21 cellular contexts compared by ENCODE assay signal in the genomic region with DNA sequence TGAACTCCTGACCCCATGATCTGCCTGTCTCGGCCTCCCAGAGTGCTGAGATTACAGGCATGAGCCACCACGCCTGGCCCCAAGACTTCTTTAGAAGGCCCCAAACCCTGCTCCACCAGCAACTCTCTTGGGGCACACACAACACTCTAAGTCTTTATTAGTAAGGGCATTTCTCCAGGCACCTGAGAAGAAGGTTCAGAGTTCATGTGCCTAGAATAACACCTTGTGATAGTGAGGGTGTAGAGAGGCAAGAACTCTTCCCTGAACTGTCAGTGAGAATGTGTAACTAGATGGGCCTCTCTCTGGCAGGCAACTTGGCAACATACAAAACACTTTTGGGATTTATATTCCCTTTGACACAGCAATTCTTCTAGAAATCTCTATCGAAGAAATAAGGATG. TPM values are rescaled to one million over a fixed set of nuclear protein-coding genes. Genes with fewer than 3 reads are reported as not detected.
A peak's percentile ranks its signal among the peaks of the same experiment; 100 is the strongest.
DNase-seq lines count a peak whose midpoint lies in the region; ATAC-seq and TF ChIP-seq lines count a peak whose summit lies in the region.
"Had no signal": no experiment of that assay in that cellular context is flagged by ENCODE, and none has a peak within 500 bp of the region (broad histone marks: within the 10 kb centered on the region; RNA-seq: fewer than 3 reads in every experiment).

No MANE protein-coding gene starts in this region.

- TF ChIP-seq RAD21 in HCT116 (IDR thresholded peaks at IDR 0.05; ENCODE audit: low read depth) = no peak

- H2BK15ac ChIP-seq in neuronal stem cell (ENCODE audit: low read length) = no peak overlapping the region

- no peak overlapping the region for H3K14ac ChIP-seq in neuronal stem cell (ENCODE audit: low read length)

- DNase-seq in HCT116 (ENCODE audit: low read depth, low spot score) (no peak), fibroblast of peridontal ligament (ENCODE audit: extremely low read depth) (peak; percentile 14), mucosa of descending colon (no peak), sigmoid colon (peak; percentile 51), NCI-H1048 (lab: John Stamatoyannopoulos, UW) (no peak), NCI-H2196 treated with DMSO at 0.1 percent for 48 hours (lab: John Stamatoyannopoulos, UW; ENCODE audit: unreplicated experiment) (no peak), COR-L47 (lab: John Stamatoyannopoulos, UW) (no peak), neuronal stem cell (ENCODE audit: low spot score) (no peak)
- DNase-seq: CD4-positive, CD25-positive, alpha-beta regulatory T cell; CD8-positive, alpha-beta T cell; DMS 273 treated with DMSO at 0.1 percent for 48 hours; DMS79; EL; GF-D8; H9; HFFc6 had no signal

- H3K18ac ChIP-seq in neuronal stem cell (ENCODE audit: low read length) = no peak overlapping the region

- no peaks in the 10 kb centered on the region for H3K36me3 ChIP-seq in HCT116 (ENCODE audit: control insufficient read depth in 1 of 2, insufficient read depth in 2 of 2, low read length in 2 of 2)
- no peaks in the 10 kb centered on the region for H3K36me3 ChIP-seq in mucosa of descending colon (ENCODE audit: low read depth)
- H3K36me3 ChIP-seq in sigmoid colon = no peaks in the 10 kb centered on the region
- H3K36me3 ChIP-seq in neuronal stem cell (replicated peaks in 1 of 2; ENCODE audit: control insufficient read depth in 2 of 2, insufficient read depth in 2 of 2, low read length in 2 of 2) = no peaks in the 10 kb centered on the region
- H3K36me3 ChIP-seq: BLaER1 had no signal

- H3K4me2 ChIP-seq in HCT116 (ENCODE audit: low read length) (no peak overlapping the region), neuronal stem cell (ENCODE audit: insufficient read depth, low read length, poor library complexity, severe bottlenecking) (no peak overlapping the region)
- H3K4me2 ChIP-seq: BLaER1, GM23338 had no signal

- no peaks in the 10 kb centered on the region for H3K79me2 ChIP-seq in HCT116 (ENCODE audit: insufficient read depth, low read length)

- H2BK120ac ChIP-seq in neuronal stem cell (ENCODE audit: low read depth, low read length) = no peak overlapping the region

- POLR2A ChIA-PET in HCT116 (lab: Charles Lee) = interaction anchor here (1.3 kb wide), 1 partner anchor 83 kb away, joined by 4 read pairs; no protein-coding TSS in a partner anchor

- H3K23ac ChIP-seq in neuronal stem cell (ENCODE audit: low read depth, low read length, poor library complexity) = no peak overlapping the region

- peak overlapping the region; percentile 4 for H2AFZ ChIP-seq in HCT116 (ENCODE audit: low read depth, low read length, poor library complexity, severe bottlenecking)
- no peak overlapping the region for H2AFZ ChIP-seq in neuronal stem cell (ENCODE audit: low read length)
- H2AFZ ChIP-seq: GM23338 had no signal

- ATAC-seq in HCT116 (no peak), mucosa of descending colon (peak; percentile 39)
- ATAC-seq: CD8-positive, alpha-beta T cell; GM23338 had no signal

- TF ChIP-seq CTCF in HCT116 (IDR thresholded peaks at IDR 0.05 in 2 of 3, conservative IDR thresholded peaks at IDR 0.05 in 1 of 3; ENCODE audit: borderline replicate concordance in 1 of 3, insufficient read depth in 1 of 3, low read depth in 2 of 3, low read length in 2 of 3) = no peak
- no peak for TF ChIP-seq CTCF in mucosa of descending colon (IDR thresholded peaks at IDR 0.05)
- TF ChIP-seq CTCF in sigmoid colon (IDR thresholded peaks at IDR 0.05) = no peak

- no peaks in the 10 kb centered on the region for H4K20me1 ChIP-seq in HCT116 (ENCODE audit: insufficient read depth)
- H4K20me1 ChIP-seq: BLaER1 had no signal

- no peak overlapping the region for H2BK12ac ChIP-seq in neuronal stem cell (ENCODE audit: low read length)

- H3K79me1 ChIP-seq in neuronal stem cell (ENCODE audit: low read depth, low read length) = no peaks in the 10 kb centered on the region

- TF ChIP-seq EP300 in sigmoid colon (IDR thresholded peaks at IDR 0.05) = no peak

- no peak overlapping the region for H3K4me3 ChIP-seq in HCT116 (replicated peaks in 1 of 2; ENCODE audit: low read depth in 1 of 2, low read length in 2 of 2)
- H3K4me3 ChIP-seq in mucosa of descending colon = no peak overlapping the region
- no peak overlapping the region for H3K4me3 ChIP-seq in sigmoid colon
- no peak overlapping the region for H3K4me3 ChIP-seq in neuronal stem cell (ENCODE audit: low read length in 2 of 2)
- H3K4me3 ChIP-seq: BLaER1, GM23338 had no signal

- no peak overlapping the region for H3K4ac ChIP-seq in neuronal stem cell (ENCODE audit: low read length)

- 45 to 79% methylated on average over 3 of the region's 3 CpGs for WGBS in sigmoid colon, 2 donors
- no CpG with 5 or more reads among the region's 3 CpGs for WGBS in neuronal stem cell (ENCODE audit: extremely low coverage in 2 of 2, insufficient read length in 2 of 2, insufficient replicate concordance in 1 of 2), 2 donors

- RAD21 ChIA-PET in HCT116 (lab: Charles Lee; ENCODE audit: low non-redundant PET in 1 of 2, low total read pairs in 2 of 2, uncharacterized antibody in 2 of 2, unreplicated experiment in 2 of 2) = interaction anchor here in 1 of 2 experiments (0.6 kb wide), 1 partner anchor 8 kb away, joined by 4 read pairs; no protein-coding TSS in a partner anchor

- H3K9me2 ChIP-seq in HCT116 (ENCODE audit: insufficient read depth) = no peaks in the 10 kb centered on the region

- BruUV-seq in HCT116 (replicated peaks; lab: Mats Ljungman, UMichigan) = no TSS peak

- H3K27ac ChIP-seq in HCT116 (ENCODE audit: low read depth, low read length) (no peak overlapping the region), sigmoid colon (no peak overlapping the region), neuronal stem cell (replicated peaks; ENCODE audit: low read length) (no peak overlapping the region)
- H3K27ac ChIP-seq: 22Rv1, BLaER1, C4-2B had no signal

- no peaks in the 10 kb centered on the region for H3K9me3 ChIP-seq in HCT116 (ENCODE audit: control insufficient read depth in 1 of 2, insufficient read depth in 1 of 2, low read depth in 1 of 2, low read length in 2 of 2)
- H3K9me3 ChIP-seq in mucosa of descending colon = no peaks in the 10 kb centered on the region
- no peaks in the 10 kb centered on the region for H3K9me3 ChIP-seq in sigmoid colon
- H3K9me3 ChIP-seq in neuronal stem cell (replicated peaks in 1 of 2; ENCODE audit: control insufficient read depth in 2 of 2, insufficient read depth in 1 of 2, low read depth in 1 of 2, low read length in 2 of 2) = no peaks in the 10 kb centered on the region
- H3K9me3 ChIP-seq: BLaER1 had no signal

- H3K9ac ChIP-seq in HCT116 (ENCODE audit: low read length) (no peak overlapping the region), neuronal stem cell (ENCODE audit: low read depth, low read length, poor library complexity) (no peak overlapping the region)
- H3K9ac ChIP-seq: BLaER1 had no signal

- H3K27me3 ChIP-seq in HCT116 (ENCODE audit: insufficient read depth, low read length) (no peaks in the 10 kb centered on the region), sigmoid colon (no peaks in the 10 kb centered on the region), neuronal stem cell (ENCODE audit: control insufficient read depth in 3 of 3, insufficient read depth in 3 of 3, low read depth in 1 of 3, low read length in 3 of 3) (peaks cover 0 to 10% (median 0%) of the 10 kb centered on the region in 3 experiments)
- H3K27me3 ChIP-seq: BLaER1 had no signal

- H4K91ac ChIP-seq in neuronal stem cell (ENCODE audit: low read depth, low read length, poor library complexity) = no peak overlapping the region

- no peak overlapping the region for H2BK5ac ChIP-seq in neuronal stem cell (ENCODE audit: low read length)

- CTCF ChIA-PET in HCT116 (lab: Charles Lee) = no interaction called here

- H3K4me1 ChIP-seq in HCT116 (ENCODE audit: control insufficient read depth in 1 of 2, insufficient read depth in 2 of 2, low read length in 2 of 2) (peaks cover 36 to 58% of the 10 kb centered on the region in 2 experiments), mucosa of descending colon (ENCODE audit: low read depth) (peaks cover 4% of the 10 kb centered on the region), sigmoid colon (peaks cover 0 to 7% (median 5%) of the 10 kb centered on the region in 4 donors), neuronal stem cell (ENCODE audit: control insufficient read depth in 2 of 2, insufficient read depth in 1 of 2, low read depth in 1 of 2, low read length in 2 of 2) (no peaks in the 10 kb centered on the region)
- H3K4me1 ChIP-seq: BLaER1 had no signal

- intact Hi-C loops in HCT116 (cut with micrococcal nuclease) (no loop called here), mucosa of descending colon (cut with DNase I, micrococcal nuclease) (no loop called here), sigmoid colon (cut with DNase I) (no loop called here)

- H2AK5ac ChIP-seq in neuronal stem cell (ENCODE audit: low read depth, low read length) = no peak overlapping the region

- H4K8ac ChIP-seq in neuronal stem cell (ENCODE audit: low read depth, low read length) = no peak overlapping the region

- TF ChIP-seq POLR2A in HCT116 (IDR thresholded peaks at IDR 0.05; ENCODE audit: borderline replicate concordance, extremely low read depth, insufficient read depth, insufficient read length) (no peak), sigmoid colon (IDR thresholded peaks at IDR 0.05) (no peak)

TF ChIP-seq in HCT116, 20 proteins besides CTCF, POLR2A, EP300 and RAD21 (continues in another document):
- TF ChIP-seq ZFX (IDR thresholded peaks at IDR 0.05) = no peak
- no peak for TF ChIP-seq ZNF274 (IDR thresholded peaks at IDR 0.05; ENCODE audit: low read depth, low read length)
- no peak for TF ChIP-seq TCF7L2 (IDR thresholded peaks at IDR 0.05; ENCODE audit: borderline replicate concordance, extremely low read depth, insufficient read depth, insufficient read length)
- no peak for TF ChIP-seq SP1 (IDR thresholded peaks at IDR 0.05; ENCODE audit: low read depth)
- no peak for TF ChIP-seq FOSL1 (IDR thresholded peaks at IDR 0.05; ENCODE audit: low read depth)

RNA-seq across cellular contexts. Expression of a gene that starts 43.8 kb away (rescaled TPM):
- total RNA-seq in HCT116 (2021; ENCODE audit: unreplicated experiment) (2.7 TPM), mucosa of descending colon (10 to 100 TPM in 1 of 3 donors, 1 to 10 TPM in 2; 6.7 to 13.1 (median 8.6) TPM), sigmoid colon (not detected)
- 0.51 and 1.1 TPM in 2 replicates for polyA plus RNA-seq in HCT116 (2012)
- 10 to 100 TPM in 2 of 3 donors, 1 to 10 TPM in 1; 2.8 to 14.6 (median 11.4) TPM for polyA plus RNA-seq in sigmoid colon
- 0.15 TPM for polyA plus RNA-seq in neuronal stem cell (2013, experiment 1 of 2)
- 0.15 TPM for polyA plus RNA-seq in neuronal stem cell (2013, experiment 2 of 2)
- total RNA-seq: GM23338, H4 had no signal
- polyA plus RNA-seq: CD4-positive, CD25-positive, alpha-beta regulatory T cell had no signal

RNA-seq across cellular contexts. Expression of a gene that starts 52.2 kb away (rescaled TPM):
- 223 TPM for total RNA-seq in HCT116 (2021; ENCODE audit: unreplicated experiment)
- 360 and 395 TPM in 2 replicates for polyA plus RNA-seq in HCT116 (2012)
- total RNA-seq in mucosa of descending colon = 100 to 1,000 TPM in 1 of 3 donors, 10 to 100 TPM in 2; 46.3 to 103 (median 71.2) TPM
- 10 to 100 TPM; 20.9 to 33.0 (median 30.1) TPM for total RNA-seq in sigmoid colon
- polyA plus RNA-seq in sigmoid colon = 100 to 1,000 TPM; 112 to 230 (median 150) TPM
- 41.7 TPM for polyA plus RNA-seq in neuronal stem cell (2013, experiment 1 of 2)
- 42.5 TPM for polyA plus RNA-seq in neuronal stem cell (2013, experiment 2 of 2)

Comparison
In these comparisons a context has a peak if more than half of its experiments do, and no peak if none do; other contexts are left out.
1. DNase-seq: peak in fibroblast of peridontal ligament (single experiment) and sigmoid colon (single experiment); none in HCT116 (single experiment), mucosa of descending colon (0 of 3), NCI-H1048 (single experiment), NCI-H2196 treated with DMSO at 0.1 percent for 48 hours (single experiment), COR-L47 (single experiment) and neuronal stem cell (single experiment).